Comparison of ENCODE assay signal across 10 cellular contexts in genomic region chr2:118835739-118836410, GRCh38. TPM values are rescaled to one million over a fixed set of nuclear protein-coding genes. Genes with fewer than 3 reads are reported as not detected.
DNase-seq lines count a peak whose midpoint lies in the region; ATAC-seq and TF ChIP-seq lines count a peak whose summit lies in the region.
"Had no signal": no experiment of that assay in that cellular context is flagged by ENCODE, and none has a peak within 500 bp of the region (broad histone marks: within the 10 kb centered on the region; RNA-seq: fewer than 3 reads in every experiment).

No MANE protein-coding gene starts in this region.

- intact Hi-C loops in activated CD4-positive, alpha-beta T cell treated with anti-CD3 and anti-CD28 coated beads, Interleukin-2, amount 10 ng/mL, durations not matched to agents 24 days and 14 days (cut with micrococcal nuclease) = loop anchor here (2.0 kb wide), 1 partner anchor 19 kb away; no protein-coding TSS in a partner anchor
- intact Hi-C loops in right lobe of liver (cut with DNase I) = no loop called here

- no peaks in the 10 kb centered on the region for H3K9me3 ChIP-seq in right lobe of liver
- no peaks in the 10 kb centered on the region for H3K9me3 ChIP-seq in stomach smooth muscle (ENCODE audit: control insufficient read depth in 2 of 2, low read length in 2 of 2)

- H3K27ac Mint-ChIP-seq in activated CD4-positive, alpha-beta T cell treated with anti-CD3 and anti-CD28 coated beads, Interleukin-2, amount 10 ng/mL, durations not matched to agents 24 days and 14 days = no peak overlapping the region

- TF ChIP-seq POLR2A in right lobe of liver (IDR thresholded peaks at IDR 0.05) = no peak

- DNase-seq in activated CD4-positive, alpha-beta T cell treated with anti-CD3 and anti-CD28 coated beads, Interleukin-2, amount 10 ng/mL, durations not matched to agents 24 days and 14 days = no peak
- no peak for DNase-seq in activated CD4-positive, alpha-beta T cell treated with anti-CD3 and anti-CD28 coated beads for 1 hour
- DNase-seq in astrocyte of the hippocampus (ENCODE audit: low read depth, low spot score) (peak; percentile 41), right lobe of liver (no peak), NCI-H774 (lab: John Stamatoyannopoulos, UW) (no peak)
- no peak for DNase-seq in stimulated activated CD4-positive, alpha-beta T cell treated with anti-CD3 and anti-CD28 coated beads, Interleukin-2, amount 100 ng/mL, for 48 hours
- DNase-seq: activated effector memory CD4-positive, alpha-beta T cell treated with anti-CD3 and anti-CD28 coated beads, Interleukin-2, amount 50 U/mL, for 16 hours; NCI-H2029 treated with DMSO at 0.1 percent for 48 hours had no signal

- peaks cover 3% of the 10 kb centered on the region for H3K4me1 Mint-ChIP-seq in activated CD4-positive, alpha-beta T cell treated with anti-CD3 and anti-CD28 coated beads, Interleukin-2, amount 10 ng/mL, durations not matched to agents 24 days and 14 days

- WGBS in right lobe of liver (ENCODE audit: insufficient coverage, low coverage, low lambda C conversion rate, missing lambda C conversion rate) = 4% methylated on average over 37 of the region's 54 CpGs

- H3K4me1 ChIP-seq in right lobe of liver (peaks cover 0 to 15% (median 4%) of the 10 kb centered on the region in 4 donors), stomach smooth muscle (ENCODE audit: control insufficient read depth, insufficient read depth, low read length) (peaks cover 18% of the 10 kb centered on the region)

- peak overlapping the region; percentile 26 to 43 (median 37) for H3K4me3 ChIP-seq in right lobe of liver
- peak overlapping the region; percentile 46 to 68 for H3K4me3 ChIP-seq in stomach smooth muscle (ENCODE audit: low read length in 2 of 2)

- H3K36me3 ChIP-seq in right lobe of liver (no peaks in the 10 kb centered on the region), stomach smooth muscle (ENCODE audit: control insufficient read depth in 2 of 2, insufficient read depth in 2 of 2, low read length in 2 of 2) (no peaks in the 10 kb centered on the region)

- no peak for TF ChIP-seq CTCF in right lobe of liver (IDR thresholded peaks at IDR 0.05)

- H3K36me3 Mint-ChIP-seq in activated CD4-positive, alpha-beta T cell treated with anti-CD3 and anti-CD28 coated beads, Interleukin-2, amount 10 ng/mL, durations not matched to agents 24 days and 14 days (ENCODE audit: low read depth) = no peaks in the 10 kb centered on the region

- peak; percentile 22 to 55 (median 41) for ATAC-seq in right lobe of liver
- ATAC-seq in HG02610 (IDR thresholded peaks at IDR 0.05; ENCODE audit: unreplicated experiment) = no peak

- H3K9ac ChIP-seq in stomach smooth muscle (ENCODE audit: low read length in 2 of 2) = no peak overlapping the region

- peaks cover 84% of the 10 kb centered on the region for H3K27me3 Mint-ChIP-seq in activated CD4-positive, alpha-beta T cell treated with anti-CD3 and anti-CD28 coated beads, Interleukin-2, amount 10 ng/mL, durations not matched to agents 24 days and 14 days

- H3K27ac ChIP-seq in right lobe of liver = no peak overlapping the region
- H3K27ac ChIP-seq in stomach smooth muscle (ENCODE audit: low read length) = no peak overlapping the region

- H3K9me3 Mint-ChIP-seq in activated CD4-positive, alpha-beta T cell treated with anti-CD3 and anti-CD28 coated beads, Interleukin-2, amount 10 ng/mL, durations not matched to agents 24 days and 14 days = no peaks in the 10 kb centered on the region

- H3K27me3 ChIP-seq in right lobe of liver = peaks cover 17 to 49% of the 10 kb centered on the region in 2 donors
- H3K27me3 ChIP-seq in stomach smooth muscle (ENCODE audit: control insufficient read depth in 1 of 2, insufficient read depth in 2 of 2, low read length in 2 of 2) = peaks cover 90 to 94% of the 10 kb centered on the region in 2 donors

- peak overlapping the region; percentile 28 for H3K4me3 Mint-ChIP-seq in activated CD4-positive, alpha-beta T cell treated with anti-CD3 and anti-CD28 coated beads, Interleukin-2, amount 10 ng/mL, durations not matched to agents 24 days and 14 days

RNA-seq across cellular contexts. Expression of gene EN1, which starts 11.6 kb away (rescaled TPM):
- not detected in 2 replicates for total RNA-seq in activated CD4-positive, alpha-beta T cell treated with anti-CD3 and anti-CD28 coated beads, Interleukin-2, amount 10 ng/mL, durations not matched to agents 24 days and 14 days
- total RNA-seq in right lobe of liver = not detected
